14 cellular contexts compared by ENCODE assay signal in genomic region chr3:99825239-99825638, GRCh38. TPM values are rescaled to one million over a fixed set of nuclear protein-coding genes. Genes with fewer than 3 reads are reported as not detected.
DNase-seq lines count a peak whose midpoint lies in the region; ATAC-seq and TF ChIP-seq lines count a peak whose summit lies in the region.
"Had no signal": no experiment of that assay in that cellular context is flagged by ENCODE, and none has a peak within 500 bp of the region (broad histone marks: within the 10 kb centered on the region; RNA-seq: fewer than 3 reads in every experiment).

No MANE protein-coding gene starts in this region.

- no peak overlapping the region for H3K27ac ChIP-seq in suprapubic skin
- H3K27ac ChIP-seq: spleen had no signal

- H3K9ac ChIP-seq in skeletal muscle satellite cell (ENCODE audit: low read depth, low read length): no peak overlapping the region

- no peaks in the 10 kb centered on the region for H3K27me3 Mint-ChIP-seq in activated T-cell treated with anti-CD3 and anti-CD28 coated beads, Interleukin-2, amount 50 U/mL, for 4 hours (ENCODE audit: low read depth)
- peaks cover 1% of the 10 kb centered on the region for H3K27me3 Mint-ChIP-seq in mesothelial cell of epicardium (ENCODE audit: low read depth)

- H3K27ac Mint-ChIP-seq in mesothelial cell of epicardium: no peak overlapping the region

- H3K36me3 ChIP-seq in skeletal muscle satellite cell (ENCODE audit: insufficient read depth, low read length): no peaks in the 10 kb centered on the region
- H3K36me3 ChIP-seq in suprapubic skin: no peaks in the 10 kb centered on the region
- H3K36me3 ChIP-seq: spleen had no signal

- no peak overlapping the region for H3K4me3 Mint-ChIP-seq in activated T-cell treated with anti-CD3 and anti-CD28 coated beads, Interleukin-2, amount 50 U/mL, for 4 hours
- H3K4me3 Mint-ChIP-seq in mesothelial cell of epicardium: no peak overlapping the region

- H3K4me3 ChIP-seq in skeletal muscle satellite cell (ENCODE audit: low read length): no peak overlapping the region
- no peak overlapping the region for H3K4me3 ChIP-seq in suprapubic skin
- H3K4me3 ChIP-seq: dorsolateral prefrontal cortex, spleen had no signal

- no peaks in the 10 kb centered on the region for H3K9me3 Mint-ChIP-seq in activated T-cell treated with anti-CD3 and anti-CD28 coated beads, Interleukin-2, amount 50 U/mL, for 4 hours
- no peaks in the 10 kb centered on the region for H3K9me3 Mint-ChIP-seq in mesothelial cell of epicardium

- H3K36me3 Mint-ChIP-seq in activated T-cell treated with anti-CD3 and anti-CD28 coated beads, Interleukin-2, amount 50 U/mL, for 4 hours (ENCODE audit: insufficient read depth): peaks cover 12% of the 10 kb centered on the region
- H3K36me3 Mint-ChIP-seq in mesothelial cell of epicardium: no peaks in the 10 kb centered on the region

- ATAC-seq in activated T-cell treated with anti-CD3 and anti-CD28 coated beads, Interleukin-2, amount 50 U/mL, for 4 hours: peak; percentile 41 to 71
- no peak for ATAC-seq in HG03565 (IDR thresholded peaks at IDR 0.05; ENCODE audit: unreplicated experiment)

- peaks cover 19% of the 10 kb centered on the region for H3K4me1 Mint-ChIP-seq in activated T-cell treated with anti-CD3 and anti-CD28 coated beads, Interleukin-2, amount 50 U/mL, for 4 hours (ENCODE audit: low read depth)
- peaks cover 7% of the 10 kb centered on the region for H3K4me1 Mint-ChIP-seq in mesothelial cell of epicardium

- TF ChIP-seq POLR2A in suprapubic skin (IDR thresholded peaks at IDR 0.05): no peak

- H3K4me1 ChIP-seq in skeletal muscle satellite cell (ENCODE audit: control insufficient read depth, insufficient read depth, low read length) (peaks cover 14% of the 10 kb centered on the region), suprapubic skin (peaks cover 5% of the 10 kb centered on the region)

- peak overlapping the region; percentile 71 for H3K4me2 ChIP-seq in skeletal muscle satellite cell (ENCODE audit: low read length)

- no peak for TF ChIP-seq EP300 in suprapubic skin (IDR thresholded peaks at IDR 0.05)

- TF ChIP-seq CTCF in mesothelial cell of epicardium (IDR thresholded peaks at IDR 0.05; ENCODE audit: unreplicated experiment): no peak
- TF ChIP-seq CTCF in suprapubic skin (IDR thresholded peaks at IDR 0.05): no peak

- H3K27me3 ChIP-seq in skeletal muscle satellite cell (ENCODE audit: control insufficient read depth, insufficient read depth, low read length) (no peaks in the 10 kb centered on the region), suprapubic skin (no peaks in the 10 kb centered on the region)
- H3K27me3 ChIP-seq: dorsolateral prefrontal cortex, spleen had no signal

- H3K9me3 ChIP-seq in skeletal muscle satellite cell (replicated peaks; ENCODE audit: low read length) (no peaks in the 10 kb centered on the region), suprapubic skin (no peaks in the 10 kb centered on the region)
- H3K9me3 ChIP-seq: spleen had no signal

- 53% methylated on average over 1 of the region's 1 CpG for WGBS in suprapubic skin

- DNase-seq in activated T-cell treated with anti-CD3 and anti-CD28 coated beads, Interleukin-2, amount 50 U/mL, for 4 hours: no peak
- no peak for DNase-seq in activated T-cell treated with anti-CD3 and anti-CD28 coated beads, Interleukin-2, amount 50 U/mL, for 48 hours
- DNase-seq in OCI-M1 (lab: John Stamatoyannopoulos, UW): peak; percentile 62
- peak; percentile 64 for DNase-seq in dermis blood vessel endothelial cell
- no peak for DNase-seq in mesothelial cell of epicardium (ENCODE audit: low spot score in 2 of 2, unreplicated experiment in 2 of 2)
- no peak for DNase-seq in suprapubic skin (ENCODE audit: low spot score in 2 of 2)
- DNase-seq: activated effector memory CD4-positive, alpha-beta T cell treated with Interleukin-2 at 50 U/mL for 16 hours; AML-193; dorsolateral prefrontal cortex; NCI-H526; spleen; T-helper 9 cell had no signal

RNA-seq across cellular contexts. Expression of gene CMSS1, which starts 7.6 kb away (rescaled TPM):
- 100 to 1,000 TPM; 126 to 157 (median 136) TPM for total RNA-seq in activated T-cell treated with anti-CD3 and anti-CD28 coated beads, Interleukin-2, amount 50 U/mL, for 4 hours
- total RNA-seq in dermis blood vessel endothelial cell (7.5 and 15.5 TPM in 2 replicates), mesothelial cell of epicardium (30.0 to 34.0 TPM (median 33.7 TPM) in 3 replicates), suprapubic skin (10 to 100 TPM; 13.2 to 17.1 (median 13.5) TPM)
- 22.1 and 23.8 TPM in 2 replicates for total RNA-seq in skeletal muscle satellite cell (2012; rRNA removed)

Comparison
In these comparisons a context has a peak if more than half of its experiments do, and no peak if none do; other contexts are left out.
1. DNase-seq: peak in OCI-M1 (single experiment) and dermis blood vessel endothelial cell (single experiment); none in activated T-cell treated with anti-CD3 and anti-CD28 coated beads, Interleukin-2, amount 50 U/mL, for 4 hours (single experiment), activated T-cell treated with anti-CD3 and anti-CD28 coated beads, Interleukin-2, amount 50 U/mL, for 48 hours (0 of 2), mesothelial cell of epicardium (0 of 2) and suprapubic skin (0 of 2).